30 cellular contexts compared by ENCODE assay signal in the genomic region with DNA sequence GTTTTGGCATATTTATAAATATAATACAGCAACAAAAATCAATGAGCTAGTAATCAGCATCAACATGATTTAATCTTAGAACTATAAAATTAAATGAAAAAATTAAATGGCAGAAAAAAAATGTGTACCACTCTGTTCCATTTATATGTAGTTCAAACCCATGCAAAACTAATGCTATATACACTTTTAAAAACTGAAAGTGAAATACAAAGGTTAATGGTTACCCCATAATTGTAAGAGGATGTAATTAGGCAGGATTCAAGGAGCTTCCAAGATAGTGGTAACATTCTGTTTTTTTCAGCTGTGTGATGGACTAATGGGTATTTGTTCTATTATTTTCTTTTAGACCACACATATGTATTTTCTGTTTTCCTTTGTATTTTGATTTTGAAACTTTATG.
DNase-seq lines count a peak whose midpoint lies in the region; ATAC-seq, FAIRE-seq and TF ChIP-seq lines count a peak whose summit lies in the region.
"Had no signal": no experiment of that assay in that cellular context is flagged by ENCODE, and none has a peak within 500 bp of the region (broad histone marks: within the 10 kb centered on the region; RNA-seq: fewer than 3 reads in every experiment).

No MANE protein-coding gene starts in this region.

- no peak for FAIRE-seq in HTR-8/SVneo (lab: Jason Lieb, UNC)

- H3K9me3 Mint-ChIP-seq in immature natural killer cell = no peaks in the 10 kb centered on the region
- H3K9me3 Mint-ChIP-seq: activated naive CD8-positive, alpha-beta T cell treated with anti-CD3 and anti-CD28 coated beads, Interleukin-2, amount 50 U/mL, for 24 hours; HFFc6; neural progenitor cell; stimulated activated memory B cell treated with anti-CD40 and anti-IgM and Interleukin-4, amounts not matched to agents 10 μg/mL and 1 μg/mL and 100 μg/mL, for 72 hours; T-helper 1 cell treated with Interleukin-12 subunit alpha and Interleukin-12 subunit beta and Interleukin-4 antibody, amounts not matched to agents 30 μg/mL and 1 μg/mL, for 36 hours had no signal

- no peak for TF ChIP-seq EP300 in upper lobe of left lung (IDR thresholded peaks at IDR 0.05)

- no peak for TF ChIP-seq CTCF in upper lobe of left lung (IDR thresholded peaks at IDR 0.05)

- no peaks in the 10 kb centered on the region for H3K4me1 ChIP-seq in upper lobe of left lung
- H3K4me1 ChIP-seq: gastroesophageal sphincter, sigmoid colon had no signal

- H3K4me1 Mint-ChIP-seq in immature natural killer cell = peaks cover 15 to 56% of the 10 kb centered on the region in 2 donors
- H3K4me1 Mint-ChIP-seq: activated naive CD8-positive, alpha-beta T cell treated with anti-CD3 and anti-CD28 coated beads, Interleukin-2, amount 50 U/mL, for 24 hours; neural progenitor cell had no signal

- TF ChIP-seq POLR2A in upper lobe of left lung (IDR thresholded peaks at IDR 0.05) = no peak

- H3K27ac ChIP-seq in upper lobe of left lung = no peak overlapping the region
- H3K27ac ChIP-seq: dorsolateral prefrontal cortex, gastroesophageal sphincter, neural progenitor cell, sigmoid colon had no signal

- H3K4me3 ChIP-seq in upper lobe of left lung = no peak overlapping the region
- H3K4me3 ChIP-seq: dorsolateral prefrontal cortex, gastroesophageal sphincter, neural progenitor cell, sigmoid colon had no signal

- ATAC-seq in GM18861 (IDR thresholded peaks at IDR 0.05; ENCODE audit: unreplicated experiment) (peak; percentile 81), GM21381 (IDR thresholded peaks at IDR 0.05; ENCODE audit: unreplicated experiment) (peak; percentile 60), HG03196 (IDR thresholded peaks at IDR 0.05; ENCODE audit: unreplicated experiment) (peak; percentile 50), upper lobe of left lung (ENCODE audit: low FRiP score in 2 of 2) (no peak)
- ATAC-seq: activated CD8-positive, alpha-beta T cell treated with anti-CD3 and anti-CD28 coated beads, Interleukin-2, amount 10 ng/mL, durations not matched to agents 7 days and 5 days; activated naive CD8-positive, alpha-beta T cell treated with anti-CD3 and anti-CD28 coated beads, Interleukin-2, amount 50 U/mL, for 24 hours; gastroesophageal sphincter; PC-3; stimulated activated memory B cell treated with anti-CD40 and anti-IgM and Interleukin-4, amounts not matched to agents 10 μg/mL and 1 μg/mL and 100 μg/mL, for 72 hours had no signal

- H3K9me3 ChIP-seq in upper lobe of left lung = no peaks in the 10 kb centered on the region
- H3K9me3 ChIP-seq: gastroesophageal sphincter, sigmoid colon, SK-N-SH had no signal

- no peak for DNase-seq in immature natural killer cell
- no peak for DNase-seq in superior temporal gyrus (ENCODE audit: extremely low spot score)
- DNase-seq in upper lobe of left lung = no peak
- DNase-seq in activated gamma-delta T cell (lab: John Stamatoyannopoulos, UW) = no peak
- DNase-seq in HTR-8/SVneo (ENCODE audit: insufficient read length, low spot score) = no peak
- DNase-seq: ACHN; activated CD4-positive, CD25-positive, alpha-beta regulatory T cell treated with anti-CD3 and anti-CD28 coated beads, Interleukin-2, amount 50 U/mL, for 72 hours; activated CD8-positive, alpha-beta T cell treated with anti-CD3 and anti-CD28 coated beads, Interleukin-2, amount 10 ng/mL, durations not matched to agents 7 days and 5 days; activated effector memory CD4-positive, alpha-beta T cell treated with Interleukin-2 at 50 U/mL for 16 hours; activated naive CD8-positive, alpha-beta T cell treated with anti-CD3 and anti-CD28 coated beads, Interleukin-2, amount 50 U/mL, for 24 hours; DMS53; dorsolateral prefrontal cortex; GDM1; HFFc6; hypothalamus; Kasumi-1; NCI-H146; NCI-H2171; NCI-H510A; PC-3; sigmoid colon; SK-N-SH; stimulated activated CD4-positive, alpha-beta T cell treated with anti-CD3 and anti-CD28 coated beads, Interleukin-4, amount 100 ng/mL, for 4 hours had no signal

- H3K36me3 Mint-ChIP-seq in immature natural killer cell = peaks cover 15 to 39% (median 36%) of the 10 kb centered on the region in 3 donors

- peak overlapping the region in 4 of 6 donors; percentile 12 to 39 (median 32) for H3K27ac Mint-ChIP-seq in immature natural killer cell
- H3K27ac Mint-ChIP-seq: activated CD8-positive, alpha-beta T cell treated with anti-CD3 and anti-CD28 coated beads, Interleukin-2, amount 10 ng/mL, durations not matched to agents 7 days and 5 days; activated naive CD8-positive, alpha-beta T cell treated with anti-CD3 and anti-CD28 coated beads, Interleukin-2, amount 50 U/mL, for 24 hours; HFFc6; neural progenitor cell; stimulated activated memory B cell treated with anti-CD40 and anti-IgM and Interleukin-4, amounts not matched to agents 10 μg/mL and 1 μg/mL and 100 μg/mL, for 72 hours; T-helper 1 cell treated with Interleukin-12 subunit alpha and Interleukin-12 subunit beta and Interleukin-4 antibody, amounts not matched to agents 30 μg/mL and 1 μg/mL, for 36 hours had no signal

- peaks cover 2 to 7% (median 4%) of the 10 kb centered on the region in 3 donors for H3K27me3 Mint-ChIP-seq in immature natural killer cell (ENCODE audit: low read depth in 3 of 3)
- H3K27me3 Mint-ChIP-seq: activated naive CD8-positive, alpha-beta T cell treated with anti-CD3 and anti-CD28 coated beads, Interleukin-2, amount 50 U/mL, for 24 hours; stimulated activated memory B cell treated with anti-CD40 and anti-IgM and Interleukin-4, amounts not matched to agents 10 μg/mL and 1 μg/mL and 100 μg/mL, for 72 hours had no signal

- H3K36me3 ChIP-seq in upper lobe of left lung = peaks cover 3 to 53% (median 7%) of the 10 kb centered on the region in 4 donors
- H3K36me3 ChIP-seq: neural progenitor cell had no signal

- no peak overlapping the region for H3K4me3 Mint-ChIP-seq in immature natural killer cell
- H3K4me3 Mint-ChIP-seq: activated CD8-positive, alpha-beta T cell treated with anti-CD3 and anti-CD28 coated beads, Interleukin-2, amount 10 ng/mL, durations not matched to agents 7 days and 5 days; activated naive CD8-positive, alpha-beta T cell treated with anti-CD3 and anti-CD28 coated beads, Interleukin-2, amount 50 U/mL, for 24 hours; HFFc6; neural progenitor cell; stimulated activated memory B cell treated with anti-CD40 and anti-IgM and Interleukin-4, amounts not matched to agents 10 μg/mL and 1 μg/mL and 100 μg/mL, for 72 hours; T-helper 1 cell treated with Interleukin-12 subunit alpha and Interleukin-12 subunit beta and Interleukin-4 antibody, amounts not matched to agents 30 μg/mL and 1 μg/mL, for 36 hours had no signal

- H3K27me3 ChIP-seq in upper lobe of left lung = no peaks in the 10 kb centered on the region
- H3K27me3 ChIP-seq: dorsolateral prefrontal cortex, gastroesophageal sphincter, neural progenitor cell, sigmoid colon had no signal

Comparison
In these comparisons a context has a peak if more than half of its experiments do, and no peak if none do; other contexts are left out.
1. ATAC-seq: peak in GM18861 (single experiment), GM21381 (single experiment) and HG03196 (single experiment); none in upper lobe of left lung (0 of 2).